1 cellular context compared by ENCODE assay signal in genomic region chr16:81712681-81713080, GRCh38.
TF ChIP-seq lines count a peak whose summit lies in the region.

No MANE protein-coding gene starts in this region.

TF ChIP-seq in HepG2, 621 proteins besides CTCF, POLR2A, EP300 and RAD21 (continued from another document):
- TF ChIP-seq HINFP (CRISPR knock-in tag; IDR thresholded peaks at IDR 0.05; ENCODE audit: low read depth) (no peak), ZNF724P (CRISPR knock-in tag; IDR thresholded peaks at IDR 0.05; ENCODE audit: borderline replicate concordance) (no peak)
